26 cellular contexts compared by ENCODE assay signal in genomic region chr3:23696842-23697241, GRCh38.
DNase-seq lines count a peak whose midpoint lies in the region; ATAC-seq and TF ChIP-seq lines count a peak whose summit lies in the region.
"Had no signal": no experiment of that assay in that cellular context is flagged by ENCODE, and none has a peak within 500 bp of the region (broad histone marks: within the 10 kb centered on the region; RNA-seq: fewer than 3 reads in every experiment).

No MANE protein-coding gene starts in this region.

- ATAC-seq in HG02763 (IDR thresholded peaks at IDR 0.05; ENCODE audit: unreplicated experiment) (no peak), HG03108 (IDR thresholded peaks at IDR 0.05; ENCODE audit: unreplicated experiment) (no peak)
- ATAC-seq: activated T-helper 17 cell treated with anti-CD3 and anti-CD28 coated beads, Interleukin-2, amount 50 U/mL, for 72 hours; right lobe of liver; Right ventricle myocardium inferior had no signal

- DNase-seq in DMS 273 (lab: John Stamatoyannopoulos, UW; ENCODE audit: unreplicated experiment) (peak; percentile 6), DMS 273 treated with DMSO at 0.1 percent for 48 hours (lab: John Stamatoyannopoulos, UW) (no peak), Peyer's patch (peak in 2 of 3 donors; percentile 62 to 71), fibroblast of pulmonary artery (ENCODE audit: low read depth) (peak; percentile 74), skeletal muscle cell (ENCODE audit: low read depth) (peak; percentile 30), UCSD-AML1 (lab: John Stamatoyannopoulos, UW; ENCODE audit: unreplicated experiment) (no peak)
- DNase-seq: activated CD4-positive, alpha-beta T cell treated with anti-CD3 and anti-CD28 coated beads, Interleukin-2, amount 50 U/mL, for 48 hours; activated CD8-positive, alpha-beta memory T cell treated with anti-CD3 and anti-CD28 coated beads, Interleukin-2, amount 50 U/mL, for 4 hours; aorta; CD4-positive, alpha-beta T cell; central memory CD4-positive, alpha-beta T cell; HCEC 1CT; hypothalamus; islet precursor cell; MM.1S; NCI-H1436; NCI-H774; right lobe of liver had no signal

- no peaks in the 10 kb centered on the region for H3K36me3 ChIP-seq in Peyer's patch
- H3K36me3 ChIP-seq: right lobe of liver, tibial nerve, WERI-Rb-1 had no signal

- H3K4me3 ChIP-seq in Peyer's patch = no peak overlapping the region
- no peak overlapping the region for H3K4me3 ChIP-seq in fibroblast of pulmonary artery (replicated peaks; ENCODE audit: low read depth, low read length)
- no peak overlapping the region for H3K4me3 ChIP-seq in skeletal muscle cell (ENCODE audit: low read depth, low read length)
- H3K4me3 ChIP-seq: dorsolateral prefrontal cortex, right lobe of liver, tibial nerve had no signal

- H3K27ac ChIP-seq in Peyer's patch = no peak overlapping the region
- H3K27ac ChIP-seq: 22Rv1, dorsolateral prefrontal cortex, right lobe of liver, tibial nerve, WERI-Rb-1 had no signal

- TF ChIP-seq POLR2A in Peyer's patch (IDR thresholded peaks at IDR 0.05) = no peak

- H3K9me3 ChIP-seq in Peyer's patch = no peaks in the 10 kb centered on the region
- H3K9me3 ChIP-seq: right lobe of liver, tibial nerve had no signal

- H3K27me3 ChIP-seq in Peyer's patch = no peaks in the 10 kb centered on the region
- H3K27me3 ChIP-seq: dorsolateral prefrontal cortex, right lobe of liver, tibial nerve had no signal

- peaks cover 0 to 7% (median 1%) of the 10 kb centered on the region in 4 donors for H3K4me1 ChIP-seq in Peyer's patch
- H3K4me1 ChIP-seq: right lobe of liver, tibial nerve had no signal

- no peak for TF ChIP-seq CTCF in Peyer's patch (IDR thresholded peaks at IDR 0.05)
- TF ChIP-seq CTCF in fibroblast of pulmonary artery (IDR thresholded peaks at IDR 0.05; ENCODE audit: low read length, missing control alignments) = no peak

Comparison
In these comparisons a context has a peak if more than half of its experiments do, and no peak if none do; other contexts are left out.
1. DNase-seq: peak in DMS 273 (single experiment), Peyer's patch (2 of 3), fibroblast of pulmonary artery (single experiment) and skeletal muscle cell (single experiment); none in DMS 273 treated with DMSO at 0.1 percent for 48 hours (single experiment) and UCSD-AML1 (single experiment).